Comparison of ENCODE assay signal across 11 cellular contexts in the genomic region with DNA sequence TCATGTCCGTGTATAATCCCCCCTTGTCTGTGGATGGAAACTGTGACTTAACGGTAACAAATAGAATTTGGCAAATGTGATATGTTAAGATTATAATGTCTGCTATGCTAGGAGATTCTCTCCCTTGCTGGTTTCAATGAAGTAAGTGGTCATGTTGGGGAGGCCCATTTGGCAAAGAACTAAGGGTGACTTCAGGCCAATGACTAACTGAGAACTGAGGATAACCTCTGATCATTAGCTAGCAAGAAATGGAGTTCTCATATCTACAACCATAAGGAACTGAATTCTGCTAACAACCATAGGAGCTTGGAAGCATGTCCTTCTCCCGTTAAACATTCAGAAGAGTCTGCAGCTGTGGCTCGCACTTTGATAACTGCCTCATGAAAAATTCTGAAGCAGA. TPM values are rescaled to one million over a fixed set of nuclear protein-coding genes. Genes with fewer than 3 reads are reported as not detected.
DNase-seq lines count a peak whose midpoint lies in the region; ATAC-seq and TF ChIP-seq lines count a peak whose summit lies in the region.
"Had no signal": no experiment of that assay in that cellular context is flagged by ENCODE, and none has a peak within 500 bp of the region (broad histone marks: within the 10 kb centered on the region; RNA-seq: fewer than 3 reads in every experiment).

No MANE protein-coding gene starts in this region.

- H3K4me3 Mint-ChIP-seq in T-helper 17 cell = peak overlapping the region; percentile 85
- H3K4me3 Mint-ChIP-seq: dendritic cell treated with granulocyte-macrophage colony-stimulating factor and Interleukin-4, amounts not matched to agents 40 ng/mL and 50 ng/mL, for 4 days had no signal

- TF ChIP-seq POLR2A in ovary (IDR thresholded peaks at IDR 0.05) = no peak

- peak in 1 of 2 donors; percentile 43 for ATAC-seq in right cardiac atrium
- ATAC-seq in left cardiac atrium = no peak
- ATAC-seq in T-helper 17 cell = no peak
- ATAC-seq in lower lobe of right lung = no peak

- intact Hi-C loops in right cardiac atrium (cut with DNase I) = no loop called here
- intact Hi-C loops in left cardiac atrium (cut with DNase I) = no loop called here
- intact Hi-C loops in lower lobe of right lung (cut with DNase I) = no loop called here
- intact Hi-C loops in ovary (cut with DNase I) = loop anchor here in 1 of 4 donors (10.0 kb wide), 1 partner anchor 52 kb away; no protein-coding TSS in a partner anchor

- H3K9me3 ChIP-seq in right cardiac atrium (ENCODE audit: control insufficient read depth, low read length) (no peaks in the 10 kb centered on the region), T-helper 17 cell (ENCODE audit: control insufficient read depth, low read length, poor library complexity, severe bottlenecking) (no peaks in the 10 kb centered on the region), lower lobe of right lung (no peaks in the 10 kb centered on the region), ovary (no peaks in the 10 kb centered on the region)
- H3K9me3 ChIP-seq: tibial nerve had no signal

- H3K4me1 Mint-ChIP-seq in T-helper 17 cell = peaks cover 61% of the 10 kb centered on the region

- peaks cover 2% of the 10 kb centered on the region for H3K36me3 Mint-ChIP-seq in T-helper 17 cell (ENCODE audit: low read depth)

- WGBS in right cardiac atrium = 61% methylated on average over 4 of the region's 4 CpGs
- WGBS in ovary, 3 donors = 68 to 73% (median 73%) methylated on average over 4 of the region's 4 CpGs

- H3K27me3 ChIP-seq in right cardiac atrium (ENCODE audit: control insufficient read depth, insufficient read depth) = no peaks in the 10 kb centered on the region
- H3K27me3 ChIP-seq in lower lobe of right lung (ENCODE audit: low read depth) = no peaks in the 10 kb centered on the region
- H3K27me3 ChIP-seq in ovary = no peaks in the 10 kb centered on the region
- H3K27me3 ChIP-seq: tibial nerve had no signal

- DNase-seq in right cardiac atrium (no peak), left cardiac atrium (no peak), T-helper 17 cell (no peak), lower lobe of right lung (no peak), ovary (no peak), NCI-H1092 (lab: John Stamatoyannopoulos, UW) (no peak), NCI-H2171 treated with DMSO at 0.1 percent for 48 hours (lab: John Stamatoyannopoulos, UW) (no peak), NCI-H146 treated with DMSO at 0.1 percent for 48 hours (lab: John Stamatoyannopoulos, UW; ENCODE audit: unreplicated experiment) (no peak)
- DNase-seq: NCI-H226 had no signal

- H3K27ac Mint-ChIP-seq in T-helper 17 cell = peak overlapping the region; percentile 95
- H3K27ac Mint-ChIP-seq: dendritic cell treated with granulocyte-macrophage colony-stimulating factor and Interleukin-4, amounts not matched to agents 40 ng/mL and 50 ng/mL, for 4 days had no signal

- H3K36me3 ChIP-seq in lower lobe of right lung (no peaks in the 10 kb centered on the region), ovary (no peaks in the 10 kb centered on the region)
- H3K36me3 ChIP-seq: tibial nerve had no signal

- H3K27me3 Mint-ChIP-seq in T-helper 17 cell = no peaks in the 10 kb centered on the region
- H3K27me3 Mint-ChIP-seq: dendritic cell treated with granulocyte-macrophage colony-stimulating factor and Interleukin-4, amounts not matched to agents 40 ng/mL and 50 ng/mL, for 4 days had no signal

- no peak for TF ChIP-seq CTCF in lower lobe of right lung (IDR thresholded peaks at IDR 0.05)
- no peak for TF ChIP-seq CTCF in ovary (IDR thresholded peaks at IDR 0.05)

- H3K27ac ChIP-seq in right cardiac atrium (ENCODE audit: low read length) = no peak overlapping the region
- H3K27ac ChIP-seq in lower lobe of right lung = peak overlapping the region; percentile 3
- H3K27ac ChIP-seq in ovary = no peak overlapping the region

- peak overlapping the region; percentile 57 for H3K4me3 ChIP-seq in right cardiac atrium (ENCODE audit: low read length)
- peak overlapping the region; percentile 45 for H3K4me3 ChIP-seq in lower lobe of right lung
- no peak overlapping the region for H3K4me3 ChIP-seq in ovary
- H3K4me3 ChIP-seq: tibial nerve had no signal

- H3K4me1 ChIP-seq in right cardiac atrium (ENCODE audit: control insufficient read depth, insufficient read depth, low read length) = no peaks in the 10 kb centered on the region
- peaks cover 28% of the 10 kb centered on the region for H3K4me1 ChIP-seq in lower lobe of right lung
- H3K4me1 ChIP-seq in ovary (ENCODE audit: insufficient read depth) = peaks cover 2% of the 10 kb centered on the region

- no peak for TF ChIP-seq EP300 in ovary (IDR thresholded peaks at IDR 0.05)

RNA-seq across cellular contexts. Expression of gene IFI44L, which starts 2.3 kb away (rescaled TPM):
- total RNA-seq in right cardiac atrium = 10 to 100 TPM in 2 of 4 donors, 1 to 10 TPM in 2; 5.5 to 28.9 (median 10.9) TPM
- polyA plus RNA-seq in right cardiac atrium = 4.7 TPM
- total RNA-seq in left cardiac atrium = 10 to 100 TPM in 1 of 2 donors, 1 to 10 TPM in 1; 4.5 to 20.7 TPM
- 10 to 100 TPM; 21.0 to 25.2 TPM for total RNA-seq in T-helper 17 cell
- 52.9 TPM for total RNA-seq in lower lobe of right lung
- 10 to 100 TPM in 3 of 7 donors, 1 to 10 TPM in 4; 4.3 to 21.1 (median 9.5) TPM for total RNA-seq in ovary
- polyA plus RNA-seq in ovary = 10 to 100 TPM; 15.0 to 36.0 TPM

RNA-seq across cellular contexts. Expression of gene IFI44, which starts 27.1 kb away (rescaled TPM):
- 10 to 100 TPM; 12.8 to 32.4 (median 17.9) TPM for total RNA-seq in right cardiac atrium
- polyA plus RNA-seq in right cardiac atrium = 13.7 TPM
- 10 to 100 TPM; 13.0 to 24.3 TPM for total RNA-seq in left cardiac atrium
- 10 to 100 TPM; 72.5 to 89.4 TPM for total RNA-seq in T-helper 17 cell
- total RNA-seq in lower lobe of right lung = 80.5 TPM
- total RNA-seq in ovary = 10 to 100 TPM in 6 of 7 donors, 1 to 10 TPM in 1; 7.3 to 30.7 (median 14.5) TPM
- 10 to 100 TPM; 32.9 to 40.7 TPM for polyA plus RNA-seq in ovary
